Comparison of ENCODE assay signal across 8 cellular contexts in the genomic region with DNA sequence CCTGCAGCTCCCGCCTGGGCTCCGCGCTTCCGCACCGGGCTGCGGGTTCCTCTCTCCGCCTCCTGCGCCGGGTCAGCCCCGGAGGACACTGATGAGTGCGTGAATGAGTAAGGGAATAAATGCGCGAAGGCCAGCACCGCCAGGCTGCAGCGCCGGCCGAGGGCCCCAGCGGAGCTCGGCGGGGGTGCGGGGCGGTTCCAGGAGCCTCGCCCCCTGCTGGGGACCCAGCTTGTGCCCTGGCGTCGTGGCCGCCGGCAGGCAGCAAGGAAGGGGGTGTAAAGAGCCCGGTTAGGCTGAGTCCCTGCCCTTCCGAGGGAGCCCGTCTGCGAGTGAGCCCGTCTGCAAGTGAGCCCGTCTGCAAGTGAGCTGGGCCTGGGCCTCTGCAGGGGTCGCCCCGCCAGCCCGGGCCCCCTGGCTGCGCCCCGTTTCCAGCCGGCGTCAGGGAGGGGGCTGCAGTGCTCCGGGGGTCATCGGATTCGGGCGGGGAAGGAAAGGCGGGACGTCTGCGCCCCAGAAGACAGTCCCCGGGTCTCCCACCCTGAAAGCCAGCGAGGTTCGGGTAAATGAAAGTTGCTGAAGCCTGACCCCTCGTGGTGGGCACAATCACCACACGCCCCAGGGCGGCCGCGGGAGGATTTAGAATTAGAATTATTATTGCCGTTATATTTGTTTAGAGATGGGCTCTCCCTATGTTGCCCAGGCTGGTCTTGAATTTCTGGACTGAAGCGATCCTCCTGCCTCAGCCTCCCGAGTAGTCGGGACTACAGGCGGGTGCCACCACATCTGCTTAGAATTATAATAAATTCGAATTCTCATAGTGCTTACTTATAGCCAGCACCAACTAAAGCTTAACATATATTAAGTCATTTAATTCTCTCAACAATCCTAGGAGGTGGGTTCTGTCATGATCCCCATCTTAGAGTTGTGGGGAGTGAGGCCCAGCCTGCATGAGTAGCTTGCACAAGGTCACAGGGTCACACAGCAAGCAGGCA. TPM values are rescaled to one million over a fixed set of nuclear protein-coding genes. Genes with fewer than 3 reads are reported as not detected.
DNase-seq lines count a peak whose midpoint lies in the region; ATAC-seq and TF ChIP-seq lines count a peak whose summit lies in the region.

No MANE protein-coding gene starts in this region.

- peak overlapping the region; percentile 85 for H3K4me2 ChIP-seq in hepatocyte

- no peaks in the 10 kb centered on the region for H3K9me3 Mint-ChIP-seq in IgD-negative memory B cell
- no peaks in the 10 kb centered on the region for H3K9me3 Mint-ChIP-seq in T-helper 2 cell treated with Interferon-gamma antibody and Interleukin-4, amounts not matched to agents 5 μg/mL and 100 μg/mL, for 36 hours

- H3K9me3 ChIP-seq in hepatocyte (ENCODE audit: low read depth), result no peaks in the 10 kb centered on the region

- no peaks in the 10 kb centered on the region for H3K4me1 ChIP-seq in hepatocyte (ENCODE audit: insufficient read depth)

- no peaks in the 10 kb centered on the region for H3K36me3 Mint-ChIP-seq in IgD-negative memory B cell
- H3K36me3 Mint-ChIP-seq in T-helper 2 cell treated with Interferon-gamma antibody and Interleukin-4, amounts not matched to agents 5 μg/mL and 100 μg/mL, for 36 hours (ENCODE audit: low read depth), result no peaks in the 10 kb centered on the region

- no peak for DNase-seq in AG04449 (ENCODE audit: low read depth, low spot score)
- DNase-seq in T-helper 2 cell treated with Interferon-gamma antibody and Interleukin-4, amounts not matched to agents 5 μg/mL and 100 μg/mL, for 36 hours (ENCODE audit: low spot score), result peak; percentile 64
- DNase-seq in amygdala (lab: John Stamatoyannopoulos, UW), result peak in 32 of 56 donors; percentile 11 to 70 (median 44)
- peak; percentile 82 for DNase-seq in hepatocyte (ENCODE audit: low spot score)
- peak; percentile 89 for DNase-seq in retina

- peak overlapping the region; percentile 77 for H2AFZ ChIP-seq in hepatocyte

- H3K27me3 Mint-ChIP-seq in IgD-negative memory B cell, result peaks cover 12% of the 10 kb centered on the region
- H3K27me3 Mint-ChIP-seq in T-helper 2 cell treated with Interferon-gamma antibody and Interleukin-4, amounts not matched to agents 5 μg/mL and 100 μg/mL, for 36 hours (ENCODE audit: low read depth), result peaks cover 6% of the 10 kb centered on the region

- H3K9me2 ChIP-seq in hepatocyte (replicated peaks; ENCODE audit: insufficient read depth), result no peaks in the 10 kb centered on the region

- H3K27me3 ChIP-seq in hepatocyte, result no peaks in the 10 kb centered on the region

- no peaks in the 10 kb centered on the region for H3K36me3 ChIP-seq in hepatocyte (replicated peaks; ENCODE audit: insufficient read depth, low read depth)

- H3K79me2 ChIP-seq in hepatocyte, result no peaks in the 10 kb centered on the region

- CTCF ChIA-PET in AG04449 (lab: Yijun Ruan, JAX), result interaction anchor here (0.6 to 14.9 kb wide), 50 partner anchors 10 to 314 kb away, joined by 3 to 270 read pairs (median 4); partner anchors contain the start of gene CRYGN

- no peak overlapping the region for H3K27ac Mint-ChIP-seq in IgD-negative memory B cell
- no peak overlapping the region for H3K27ac Mint-ChIP-seq in T-helper 2 cell treated with Interferon-gamma antibody and Interleukin-4, amounts not matched to agents 5 μg/mL and 100 μg/mL, for 36 hours

- no peak overlapping the region for H3K27ac ChIP-seq in hepatocyte

- H3K4me3 Mint-ChIP-seq in IgD-negative memory B cell, result peak overlapping the region; percentile 82 to 93 (median 88)
- peak overlapping the region; percentile 54 for H3K4me3 Mint-ChIP-seq in T-helper 2 cell treated with Interferon-gamma antibody and Interleukin-4, amounts not matched to agents 5 μg/mL and 100 μg/mL, for 36 hours

- no peaks in the 10 kb centered on the region for H3K4me1 Mint-ChIP-seq in IgD-negative memory B cell
- peaks cover 7% of the 10 kb centered on the region for H3K4me1 Mint-ChIP-seq in T-helper 2 cell treated with Interferon-gamma antibody and Interleukin-4, amounts not matched to agents 5 μg/mL and 100 μg/mL, for 36 hours (ENCODE audit: low read depth)

- POLR2A ChIA-PET in AG04449 (lab: Yijun Ruan, JAX), result interaction anchor here (0.8 kb wide), 2 partner anchors 82 to 208 kb away, joined by 3 read pairs; no protein-coding TSS in a partner anchor

- TF ChIP-seq CTCF in AG04449 (IDR thresholded peaks at IDR 0.05; ENCODE audit: insufficient read depth, low read length, missing control alignments) (peak; percentile 82), hepatocyte (IDR thresholded peaks at IDR 0.05; ENCODE audit: poor library complexity) (peak; percentile 79)

- 11% methylated on average over 54 of the region's 61 CpGs for WGBS in hepatocyte (ENCODE audit: low lambda C conversion rate, missing lambda C conversion rate)

- no peaks in the 10 kb centered on the region for H4K20me1 ChIP-seq in hepatocyte (ENCODE audit: insufficient read depth, poor library complexity, severe bottlenecking)

- ATAC-seq in GM19023 (IDR thresholded peaks at IDR 0.05; ENCODE audit: unreplicated experiment), result peak; percentile 82
- ATAC-seq in GM21423 (IDR thresholded peaks at IDR 0.05; ENCODE audit: unreplicated experiment), result no peak

- H3K4me3 ChIP-seq in AG04449 (ENCODE audit: low read depth, low read length), result peak overlapping the region; percentile 54
- peak overlapping the region; percentile 25 for H3K4me3 ChIP-seq in hepatocyte

RNA-seq across cellular contexts. Expression of gene CRYGN, which starts 8.6 kb away (rescaled TPM):
- not detected for polyA plus RNA-seq in IgD-negative memory B cell
- total RNA-seq in hepatocyte, result not detected in 2 replicates
- polyA plus RNA-seq in hepatocyte, result 0.24 and 0.64 TPM in 2 replicates

RNA-seq across cellular contexts. Expression of gene WDR86, which starts 38.7 kb away (rescaled TPM):
- polyA plus RNA-seq in IgD-negative memory B cell, result 0.54 TPM
- total RNA-seq in hepatocyte, result 10.6 and 15.5 TPM in 2 replicates
- 12.4 and 19.1 TPM in 2 replicates for polyA plus RNA-seq in hepatocyte
